ENCODE assay signal across 9 cellular contexts in genomic region chr6:77456531-77457248, GRCh38. TPM values are rescaled to one million over a fixed set of nuclear protein-coding genes. Genes with fewer than 3 reads are reported as not detected.
DNase-seq lines count a peak whose midpoint lies in the region; ATAC-seq and TF ChIP-seq lines count a peak whose summit lies in the region.
"Had no signal": no experiment of that assay in that cellular context is flagged by ENCODE, and none has a peak within 500 bp of the region (broad histone marks: within the 10 kb centered on the region; RNA-seq: fewer than 3 reads in every experiment).

No MANE protein-coding gene starts in this region.

- TF ChIP-seq CTCF in HFFc6 (IDR thresholded peaks at IDR 0.05): no peak
- TF ChIP-seq CTCF in WTC11 (IDR thresholded peaks at IDR 0.05): no peak
- TF ChIP-seq CTCF in CD14-positive monocyte (IDR thresholded peaks at IDR 0.05): no peak

- H3K4me3 Mint-ChIP-seq in HFFc6 (peak overlapping the region; percentile 59), WTC11 (no peak overlapping the region), CD14-positive monocyte (no peak overlapping the region)

- POLR2A ChIA-PET in WTC11 (lab: Charles Lee): no interaction called here

- intact Hi-C loops in CD14-positive monocyte (cut with micrococcal nuclease): no loop called here

- H3K4me1 Mint-ChIP-seq in HFFc6 (ENCODE audit: low read depth): peaks cover 49% of the 10 kb centered on the region
- peaks cover 57% of the 10 kb centered on the region for H3K4me1 Mint-ChIP-seq in WTC11
- H3K4me1 Mint-ChIP-seq in CD14-positive monocyte: no peaks in the 10 kb centered on the region

- peak; percentile 16; the same call in 1 of the 2 replicates for ATAC-seq in WTC11
- ATAC-seq in GM18502 (IDR thresholded peaks at IDR 0.05; ENCODE audit: poor library complexity, unreplicated experiment): no peak

- H3K9me3 Mint-ChIP-seq in HFFc6 (no peaks in the 10 kb centered on the region), WTC11 (no peaks in the 10 kb centered on the region), CD14-positive monocyte (peaks cover 0 to under 1% (median 0%) of the 10 kb centered on the region in 7 donors)

- CTCF ChIA-PET in WTC11 (lab: Charles Lee): interaction anchor here (0.9 to 1.7 kb wide), 3 partner anchors 23 to 283 kb away, joined by 4 to 12 read pairs (median 5); no protein-coding TSS in a partner anchor

- H3K36me3 Mint-ChIP-seq in HFFc6 (ENCODE audit: low read depth) (no peaks in the 10 kb centered on the region), WTC11 (no peaks in the 10 kb centered on the region), CD14-positive monocyte (no peaks in the 10 kb centered on the region)

- DNase-seq in HFFc6: peak; percentile 94
- DNase-seq in WTC11 (ENCODE audit: low spot score): no peak
- peak; percentile 79 for DNase-seq in glomerular visceral epithelial cell (ENCODE audit: extremely low spot score)
- peak; percentile 88 for DNase-seq in stromal cell of bone marrow (ENCODE audit: low read depth)
- DNase-seq in CD14-positive monocyte (ENCODE audit: low spot score): no peak
- DNase-seq in DMS153 treated with DMSO at 0.1 percent for 48 hours (lab: John Stamatoyannopoulos, UW; ENCODE audit: unreplicated experiment): no peak
- no peak for DNase-seq in activated naive CD4-positive, alpha-beta T cell treated with Interleukin-2 at 50 U/mL for 16 hours

- H3K27ac Mint-ChIP-seq in HFFc6: peak overlapping the region; percentile 88
- H3K27ac Mint-ChIP-seq in WTC11: no peak overlapping the region
- no peak overlapping the region for H3K27ac Mint-ChIP-seq in CD14-positive monocyte

- H3K27me3 Mint-ChIP-seq in HFFc6 (ENCODE audit: insufficient read depth): no peaks in the 10 kb centered on the region
- H3K27me3 Mint-ChIP-seq in WTC11 (ENCODE audit: low read depth): peaks cover 3% of the 10 kb centered on the region
- H3K27me3 Mint-ChIP-seq in CD14-positive monocyte (ENCODE audit: low read depth in 3 of 3): peaks cover 2 to 16% (median 6%) of the 10 kb centered on the region in 3 donors

TF ChIP-seq in WTC11, 78 proteins besides CTCF, POLR2A, EP300 and RAD21:
- TF ChIP-seq USF1 (CRISPR knock-in tag; IDR thresholded peaks at IDR 0.05) (no peak), FOXJ3 (CRISPR knock-in tag; IDR thresholded peaks at IDR 0.05; ENCODE audit: borderline replicate concordance) (no peak), ZMAT4 (CRISPR knock-in tag; IDR thresholded peaks at IDR 0.05) (no peak), PRRX2 (CRISPR knock-in tag; IDR thresholded peaks at IDR 0.05) (no peak), TP53 (CRISPR knock-in tag; IDR thresholded peaks at IDR 0.05) (no peak)

RNA-seq across cellular contexts. Expression of gene HTR1B, which starts 6.6 kb away (rescaled TPM):
- under 1 TPM; 0.14 to 0.87 (median 0.18) TPM for total RNA-seq in HFFc6 (2021; fragmentation: NEBNext Ultra II Directional; extraction: Animal tissue kit (Norgen Biotek cat#: 25700))
- 1.5 to 1.7 TPM (median 1.6 TPM) in 3 replicates for total RNA-seq in WTC11 (2021)
- polyA plus RNA-seq in CD14-positive monocyte: not detected
- total RNA-seq: mononuclear cell had no signal

Comparison
In these comparisons a context has a peak if more than half of its experiments do, and no peak if none do; other contexts are left out.
1. DNase-seq: peak in HFFc6 (single experiment), glomerular visceral epithelial cell (single experiment) and stromal cell of bone marrow (single experiment); none in WTC11 (single experiment), CD14-positive monocyte (single experiment), DMS153 treated with DMSO at 0.1 percent for 48 hours (single experiment) and activated naive CD4-positive, alpha-beta T cell treated with Interleukin-2 at 50 U/mL for 16 hours (single experiment).